14 cellular contexts compared by ENCODE assay signal in genomic region chr20:47221036-47221625, GRCh38.
DNase-seq lines count a peak whose midpoint lies in the region; ATAC-seq and TF ChIP-seq lines count a peak whose summit lies in the region.
"Had no signal": no experiment of that assay in that cellular context is flagged by ENCODE, and none has a peak within 500 bp of the region (broad histone marks: within the 10 kb centered on the region; RNA-seq: fewer than 3 reads in every experiment).

No MANE protein-coding gene starts in this region.

- intact Hi-C loops in Caco-2 (cut with micrococcal nuclease; ENCODE audit: unreplicated experiment): loop anchor here (2.0 kb wide), 1 partner anchor 16 kb away; no protein-coding TSS in a partner anchor

- H3K4me1 ChIP-seq in BLaER1 (peaks cover 89% of the 10 kb centered on the region), Caco-2 (no peaks in the 10 kb centered on the region), OCI-LY1 (ENCODE audit: insufficient read depth, low read length, severe bottlenecking) (peaks cover 12% of the 10 kb centered on the region)

- TF ChIP-seq CTCF in Caco-2 (IDR thresholded peaks at IDR 0.05; ENCODE audit: insufficient read depth in 1 of 2, low read depth in 1 of 2, low read length in 1 of 2, severe bottlenecking in 1 of 2, unreplicated experiment in 1 of 2) (no peak), OCI-LY1 (IDR thresholded peaks at IDR 0.05; ENCODE audit: low read length) (no peak)

- H3K4me2 ChIP-seq in BLaER1 (peak overlapping the region; percentile 72), OCI-LY1 (ENCODE audit: low read length) (no peak overlapping the region; the same call in 1 of the 2 replicates)

- no peaks in the 10 kb centered on the region for H3K9me2 ChIP-seq in OCI-LY1 (ENCODE audit: low read depth, low read length)

- H3K79me2 ChIP-seq in OCI-LY1 (ENCODE audit: insufficient read depth, low read length): no peaks in the 10 kb centered on the region; the same call in 1 of the 2 replicates

- BruUV-seq in Caco-2 (replicated peaks; lab: Mats Ljungman, UMichigan): no TSS peak

- CTCF ChIA-PET in Caco-2 (lab: Charles Lee): interaction anchor here (0.8 to 1.2 kb wide), 2 partner anchors 9 to 163 kb away, joined by 3 to 7 read pairs; no protein-coding TSS in a partner anchor

- H3K27ac Mint-ChIP-seq in Caco-2 (ENCODE audit: unreplicated experiment) (peak overlapping the region; percentile 30), memory B cell (no peak overlapping the region)

- H3K27ac ChIP-seq in BLaER1 (peak overlapping the region; percentile 56), OCI-LY1 (ENCODE audit: low read depth, low read length, poor library complexity, severe bottlenecking) (peak overlapping the region; percentile 55)

- H3K4me3 Mint-ChIP-seq in Caco-2 (ENCODE audit: unreplicated experiment): no peak overlapping the region
- peak overlapping the region; percentile 27 for H3K4me3 Mint-ChIP-seq in memory B cell

- H2AFZ ChIP-seq in OCI-LY1 (ENCODE audit: low read length): no peak overlapping the region

- H3K4me3 ChIP-seq in BLaER1 (no peak overlapping the region), Caco-2 (ENCODE audit: low read depth, low read length) (no peak overlapping the region), OCI-LY1 (ENCODE audit: low read depth, low read length, poor library complexity, severe bottlenecking) (no peak overlapping the region)

- peaks cover 84% of the 10 kb centered on the region for H4K20me1 ChIP-seq in BLaER1
- no peaks in the 10 kb centered on the region for H4K20me1 ChIP-seq in OCI-LY1 (ENCODE audit: insufficient read depth, low read length)

- no peaks in the 10 kb centered on the region for H3K9me3 ChIP-seq in BLaER1
- H3K9me3 ChIP-seq in Caco-2: no peaks in the 10 kb centered on the region
- no peaks in the 10 kb centered on the region for H3K9me3 ChIP-seq in OCI-LY1 (ENCODE audit: low read length)

- H3K9ac ChIP-seq in BLaER1: peak overlapping the region; percentile 37; the same call in 1 of the 2 replicates
- H3K9ac ChIP-seq in OCI-LY1 (ENCODE audit: low read length): no peak overlapping the region

- H3K27me3 Mint-ChIP-seq in Caco-2 (ENCODE audit: insufficient read depth, unreplicated experiment) (no peaks in the 10 kb centered on the region), memory B cell (no peaks in the 10 kb centered on the region)

- H3K4me1 Mint-ChIP-seq in Caco-2 (ENCODE audit: low read depth, unreplicated experiment) (peaks cover 9% of the 10 kb centered on the region), memory B cell (peaks cover 12% of the 10 kb centered on the region)

- H3K36me3 ChIP-seq in BLaER1 (peaks cover 98% of the 10 kb centered on the region), Caco-2 (ENCODE audit: control insufficient read depth, insufficient read depth, low read length) (peaks cover 30% of the 10 kb centered on the region), OCI-LY1 (ENCODE audit: insufficient read depth, low read length) (peaks cover 90% of the 10 kb centered on the region)

- peak; percentile 84 for ATAC-seq in memory B cell (ENCODE audit: low read depth)

- no peaks in the 10 kb centered on the region; the same call in 1 of the 2 replicates for H3F3A ChIP-seq in OCI-LY1 (ENCODE audit: insufficient read depth, low read length)

- POLR2A ChIA-PET in Caco-2 (lab: Charles Lee): no interaction called here

- H3K9me3 Mint-ChIP-seq in Caco-2 (ENCODE audit: unreplicated experiment) (no peaks in the 10 kb centered on the region), memory B cell (no peaks in the 10 kb centered on the region)

- no peaks in the 10 kb centered on the region for H3K27me3 ChIP-seq in BLaER1
- H3K27me3 ChIP-seq in Caco-2 (replicated peaks; ENCODE audit: control insufficient read depth, insufficient read depth, low read length): no peaks in the 10 kb centered on the region
- no peaks in the 10 kb centered on the region for H3K27me3 ChIP-seq in OCI-LY1 (ENCODE audit: insufficient read depth, low read length)

- H3K36me3 Mint-ChIP-seq in Caco-2 (ENCODE audit: insufficient read depth, unreplicated experiment) (peaks cover 100% of the 10 kb centered on the region), memory B cell (peaks cover 39% of the 10 kb centered on the region)

- DNase-seq in Caco-2 (no peak), memory B cell (ENCODE audit: low spot score in 2 of 2) (peak in 1 of 2 donors; percentile 11), NCI-H345 (lab: John Stamatoyannopoulos, UW) (no peak)
- no peak for DNase-seq in stimulated activated CD4-positive, alpha-beta T cell treated with anti-CD3 and anti-CD28 coated beads, Interleukin-4, amount 100 ng/mL, for 1 hour
- no peak for DNase-seq in stimulated activated naive CD4-positive, alpha-beta T cell (lab: John Stamatoyannopoulos, UW)
- DNase-seq: DMS 273 treated with DMSO at 0.1 percent for 48 hours, IMR-90, MV-4-11, NCI-H1417 treated with DMSO at 0.1 percent for 48 hours, NCI-H446 treated with DMSO at 0.1 percent for 48 hours, NCI-H748 treated with DMSO at 0.1 percent for 48 hours, SHP77 treated with DMSO at 0.1 percent for 48 hours had no signal
